Comparison of ENCODE assay signal across 8 cellular contexts in genomic region chr1:7808253-7808844, GRCh38. TPM values are rescaled to one million over a fixed set of nuclear protein-coding genes. Genes with fewer than 3 reads are reported as not detected.
DNase-seq lines count a peak whose midpoint lies in the region; ATAC-seq, FAIRE-seq and TF ChIP-seq lines count a peak whose summit lies in the region.

No MANE protein-coding gene starts in this region.

- BruUV-seq in Panc1 (replicated peaks; lab: Mats Ljungman, UMichigan) = no TSS peak

- peaks cover 21% of the 10 kb centered on the region for H3K36me3 ChIP-seq in Panc1 (ENCODE audit: control insufficient read depth, insufficient read depth, low read length)
- peaks cover 51% of the 10 kb centered on the region for H3K36me3 ChIP-seq in thoracic aorta
- H3K36me3 ChIP-seq in right atrium auricular region = peaks cover 83% of the 10 kb centered on the region

- POLR2A ChIA-PET in Panc1 (lab: Charles Lee) = interaction anchor here (0.5 kb wide), 1 partner anchor 165 kb away, joined by 7 read pairs; no protein-coding TSS in a partner anchor

- peak; percentile 81 for ATAC-seq in Panc1
- ATAC-seq in thoracic aorta (ENCODE audit: insufficient number of reproducible peaks, low FRiP score, low read depth) = no peak
- ATAC-seq in GM18909 (IDR thresholded peaks at IDR 0.05; ENCODE audit: poor library complexity, unreplicated experiment) = no peak
- no peak for ATAC-seq in GM21526 (IDR thresholded peaks at IDR 0.05; ENCODE audit: low FRiP score, unreplicated experiment)

- intact Hi-C loops in Panc1 (cut with micrococcal nuclease; ENCODE audit: unreplicated experiment) = loop anchor here (5.0 kb wide), 1 partner anchor 89 kb away; no protein-coding TSS in a partner anchor

- H3K27me3 ChIP-seq in Panc1 (ENCODE audit: control insufficient read depth, insufficient read depth, low read length) = no peaks in the 10 kb centered on the region
- H3K27me3 ChIP-seq in thoracic aorta (replicated peaks; ENCODE audit: insufficient read depth) = no peaks in the 10 kb centered on the region
- no peaks in the 10 kb centered on the region for H3K27me3 ChIP-seq in right atrium auricular region

- TF ChIP-seq CTCF in AG09319 (IDR thresholded peaks at IDR 0.05; ENCODE audit: low read depth, low read length) = peak; percentile 39
- peak; percentile 67; the same call in 1 of the 2 replicates for TF ChIP-seq CTCF in Panc1 (IDR thresholded peaks at IDR 0.05)
- peak; percentile 58 for TF ChIP-seq CTCF in fibroblast of mammary gland (conservative IDR thresholded peaks at IDR 0.05; ENCODE audit: control insufficient read depth, insufficient read depth, low read depth, low read length)
- TF ChIP-seq CTCF in thoracic aorta (IDR thresholded peaks at IDR 0.05) = peak; percentile 53
- TF ChIP-seq CTCF in right atrium auricular region (IDR thresholded peaks at IDR 0.05) = peak in 1 of 2 donors; percentile 62

- CTCF ChIA-PET in Panc1 (lab: Charles Lee) = interaction anchor here (0.7 kb wide), 1 partner anchor 83 kb away, joined by 13 read pairs; no protein-coding TSS in a partner anchor

- in situ Hi-C loops in Panc1 (cut with HindIII; ENCODE audit: low pct_unique_long_range_greater_than_20kb, low sequenced_read_pairs) = no loop called here

- H3K4me1 ChIP-seq in Panc1 (ENCODE audit: control insufficient read depth, insufficient read depth, low read length) = no peaks in the 10 kb centered on the region
- no peaks in the 10 kb centered on the region for H3K4me1 ChIP-seq in thoracic aorta (ENCODE audit: control insufficient read depth in 1 of 2, low read depth in 2 of 2)
- no peaks in the 10 kb centered on the region for H3K4me1 ChIP-seq in right atrium auricular region

- FAIRE-seq in GM18507 (lab: Jason Lieb, UNC) = peak; percentile 35

- H3K27ac ChIP-seq in Panc1 (ENCODE audit: low read length) (no peak overlapping the region), thoracic aorta (no peak overlapping the region), right atrium auricular region (no peak overlapping the region)

- peak; percentile 8 for DNase-seq in AG09319 (ENCODE audit: extremely low read depth, low read depth)
- no peak for DNase-seq in GM18507 (ENCODE audit: extremely low spot score, insufficient read length, low read depth)
- no peak for DNase-seq in Panc1 (ENCODE audit: low read depth, low spot score)
- peak; percentile 63 for DNase-seq in fibroblast of mammary gland (ENCODE audit: low read depth)
- DNase-seq in thoracic aorta (ENCODE audit: low spot score) = no peak
- no peak for DNase-seq in right atrium auricular region (ENCODE audit: low spot score)

- H3K4me3 ChIP-seq in Panc1 (ENCODE audit: low read depth in 2 of 2, low read length in 2 of 2) (no peak overlapping the region), fibroblast of mammary gland (ENCODE audit: control insufficient read depth, low read depth, low read length) (no peak overlapping the region), thoracic aorta (no peak overlapping the region), right atrium auricular region (no peak overlapping the region)

- H3K9me3 ChIP-seq in Panc1 (ENCODE audit: control insufficient read depth, insufficient read depth, low read depth, low read length) = peaks cover 4% of the 10 kb centered on the region; the same call in 1 of the 2 replicates
- H3K9me3 ChIP-seq in thoracic aorta = peaks cover 3% of the 10 kb centered on the region
- H3K9me3 ChIP-seq in right atrium auricular region = peaks cover 0 to 4% of the 10 kb centered on the region in 2 donors

RNA-seq across cellular contexts. Expression of gene PER3, which starts 24.3 kb away (rescaled TPM):
- total RNA-seq in Panc1 (2021; ENCODE audit: unreplicated experiment) = 17.0 TPM
- 5.0 TPM for polyA plus RNA-seq in Panc1 (2012; ENCODE audit: insufficient read length)
- total RNA-seq in thoracic aorta = 10 to 100 TPM; 19.8 to 21.7 TPM
- 10 to 100 TPM; 11.7 to 17.8 TPM for total RNA-seq in right atrium auricular region

RNA-seq across cellular contexts. Expression of gene VAMP3, which starts 37.3 kb away (rescaled TPM):
- total RNA-seq in Panc1 (2021; ENCODE audit: unreplicated experiment) (106 TPM), thoracic aorta (100 to 1,000 TPM in 1 of 2 donors, 10 to 100 TPM in 1; 87.3 to 102 TPM), right atrium auricular region (10 to 100 TPM; 84.3 to 97.9 TPM)
- polyA plus RNA-seq in Panc1 (2012; ENCODE audit: insufficient read length) = 59.8 TPM

RNA-seq across cellular contexts. Expression of gene UTS2, which starts 44.5 kb away (rescaled TPM):
- total RNA-seq in Panc1 (2021; ENCODE audit: unreplicated experiment) = not detected
- not detected for polyA plus RNA-seq in Panc1 (2012; ENCODE audit: insufficient read length)
- not detected for total RNA-seq in thoracic aorta
- not detected for total RNA-seq in right atrium auricular region

Comparison
In these comparisons a context has a peak if more than half of its experiments do, and no peak if none do; other contexts are left out.
1. DNase-seq: peak in AG09319 (single experiment) and fibroblast of mammary gland (single experiment); none in GM18507 (single experiment), Panc1 (single experiment), thoracic aorta (single experiment) and right atrium auricular region (single experiment).